In genomic region chr9:85662558-85662957, GRCh38 we compare ENCODE assay signal across 17 cellular contexts.
DNase-seq lines count a peak whose midpoint lies in the region; ATAC-seq, FAIRE-seq and TF ChIP-seq lines count a peak whose summit lies in the region.
"Had no signal": no experiment of that assay in that cellular context is flagged by ENCODE, and none has a peak within 500 bp of the region (broad histone marks: within the 10 kb centered on the region; RNA-seq: fewer than 3 reads in every experiment).

No MANE protein-coding gene starts in this region.

- no peak overlapping the region for H3K4ac ChIP-seq in trophoblast cell (ENCODE audit: low read depth, low read length)

- H2AFZ ChIP-seq in trophoblast cell (ENCODE audit: insufficient read depth, low read length, poor library complexity), result no peak overlapping the region

- H3K9ac ChIP-seq in trophoblast cell (ENCODE audit: low read length), result no peak overlapping the region

- H3K79me1 ChIP-seq in trophoblast cell (ENCODE audit: low read length), result no peaks in the 10 kb centered on the region

- H3K36me3 ChIP-seq in A673 (ENCODE audit: insufficient read depth, low read length, poor library complexity, severe bottlenecking), result no peaks in the 10 kb centered on the region
- H3K36me3 ChIP-seq in trophoblast cell (ENCODE audit: control insufficient read depth in 1 of 2, insufficient read depth in 2 of 2, low read length in 2 of 2), result no peaks in the 10 kb centered on the region
- H3K36me3 ChIP-seq in gastroesophageal sphincter, result no peaks in the 10 kb centered on the region
- H3K36me3 ChIP-seq: HAP-1 had no signal

- no peak for TF ChIP-seq EP300 in gastroesophageal sphincter (IDR thresholded peaks at IDR 0.05)

- no peaks in the 10 kb centered on the region for H3K27me3 Mint-ChIP-seq in activated CD4-positive, alpha-beta T cell treated with anti-CD3 and anti-CD28 coated beads, Interleukin-2, amount 10 ng/mL, durations not matched to agents 24 days and 14 days

- H3K27ac Mint-ChIP-seq in activated CD4-positive, alpha-beta T cell treated with anti-CD3 and anti-CD28 coated beads, Interleukin-2, amount 10 ng/mL, durations not matched to agents 24 days and 14 days, result no peak overlapping the region

- H2BK5ac ChIP-seq in trophoblast cell (ENCODE audit: low read depth, low read length, poor library complexity), result no peak overlapping the region

- H2BK120ac ChIP-seq in trophoblast cell (ENCODE audit: insufficient read depth, low read length, poor library complexity), result no peak overlapping the region

- no peak overlapping the region for H2AK5ac ChIP-seq in trophoblast cell (ENCODE audit: low read length)

- H3K27ac ChIP-seq in A673 (ENCODE audit: low read depth, low read length, poor library complexity, severe bottlenecking) (no peak overlapping the region), trophoblast cell (ENCODE audit: low read depth, low read length) (no peak overlapping the region), gastroesophageal sphincter (no peak overlapping the region)
- H3K27ac ChIP-seq: C4-2B had no signal

- H3K27me3 ChIP-seq in A673 (replicated peaks; ENCODE audit: insufficient read depth, low read depth, low read length, poor library complexity), result no peaks in the 10 kb centered on the region
- no peaks in the 10 kb centered on the region for H3K27me3 ChIP-seq in trophoblast cell (ENCODE audit: insufficient read depth, low read length)
- no peaks in the 10 kb centered on the region for H3K27me3 ChIP-seq in gastroesophageal sphincter

- BruUV-seq in A673 (replicated peaks; lab: Mats Ljungman, UMichigan), result no TSS peak

- H3K4me2 ChIP-seq in trophoblast cell (ENCODE audit: low read length), result no peak overlapping the region

- no peak overlapping the region for H2BK12ac ChIP-seq in trophoblast cell (ENCODE audit: low read length)

- no peaks in the 10 kb centered on the region for H3K9me3 Mint-ChIP-seq in activated CD4-positive, alpha-beta T cell treated with anti-CD3 and anti-CD28 coated beads, Interleukin-2, amount 10 ng/mL, durations not matched to agents 24 days and 14 days

- no CpG with 5 or more reads among the region's 2 CpGs for WGBS in trophoblast cell (ENCODE audit: extremely low coverage, insufficient coverage, insufficient read length)
- 70 to 83% methylated on average over 2 of the region's 2 CpGs for WGBS in gastroesophageal sphincter (ENCODE audit: low coverage in 1 of 2), 2 donors

- H3K9me3 ChIP-seq in A673 (ENCODE audit: low read depth, low read length, poor library complexity, severe bottlenecking) (no peaks in the 10 kb centered on the region), trophoblast cell (ENCODE audit: insufficient read depth, low read depth, low read length) (no peaks in the 10 kb centered on the region), gastroesophageal sphincter (no peaks in the 10 kb centered on the region)
- H3K9me3 ChIP-seq: Caco-2, HAP-1 had no signal

- H3K36me3 Mint-ChIP-seq in activated CD4-positive, alpha-beta T cell treated with anti-CD3 and anti-CD28 coated beads, Interleukin-2, amount 10 ng/mL, durations not matched to agents 24 days and 14 days (ENCODE audit: low read depth), result peaks cover 7% of the 10 kb centered on the region

- H4K12ac ChIP-seq in trophoblast cell (ENCODE audit: low read depth, low read length), result no peak overlapping the region

- peak; percentile 60 for FAIRE-seq in H54 (lab: Jason Lieb, UNC)

- no peak overlapping the region for H3K4me3 ChIP-seq in A673 (ENCODE audit: low read depth, low read length, poor library complexity, severe bottlenecking)
- no peak overlapping the region for H3K4me3 ChIP-seq in trophoblast cell (ENCODE audit: low read depth, low read length)
- H3K4me3 ChIP-seq in gastroesophageal sphincter, result no peak overlapping the region
- H3K4me3 ChIP-seq: HAP-1 had no signal

- no peaks in the 10 kb centered on the region for H3K4me1 Mint-ChIP-seq in activated CD4-positive, alpha-beta T cell treated with anti-CD3 and anti-CD28 coated beads, Interleukin-2, amount 10 ng/mL, durations not matched to agents 24 days and 14 days

- peaks cover 9% of the 10 kb centered on the region for H3K4me1 ChIP-seq in A673 (ENCODE audit: insufficient read depth, low read length, poor library complexity, severe bottlenecking)
- no peaks in the 10 kb centered on the region for H3K4me1 ChIP-seq in trophoblast cell (ENCODE audit: control insufficient read depth in 1 of 2, insufficient read depth in 2 of 2, low read length in 2 of 2)
- H3K4me1 ChIP-seq in gastroesophageal sphincter, result no peaks in the 10 kb centered on the region
- H3K4me1 ChIP-seq: Caco-2, HAP-1 had no signal

- H3K79me2 ChIP-seq in trophoblast cell (ENCODE audit: control insufficient read depth, insufficient read depth, low read length, poor library complexity), result no peaks in the 10 kb centered on the region

- DNase-seq in A673 (ENCODE audit: low spot score), result peak; percentile 16
- no peak for DNase-seq in H54 (ENCODE audit: insufficient read length, low spot score)
- peak; percentile 9 for DNase-seq in OCI-M1 (lab: John Stamatoyannopoulos, UW)
- DNase-seq in foreskin melanocyte, result peak; percentile 2
- DNase-seq in trophoblast cell, result no peak
- no peak for DNase-seq in activated CD4-positive, alpha-beta T cell treated with anti-CD3 and anti-CD28 coated beads, Interleukin-2, amount 10 ng/mL, durations not matched to agents 24 days and 14 days
- DNase-seq: Caco-2, DMS153, Karpas-422, NCI-H1436, NCI-H2029 treated with DMSO at 0.1 percent for 48 hours, NCI-H510A, NCI-H82, SHP77 had no signal

- POLR2A ChIA-PET in A673 (lab: Charles Lee; ENCODE audit: low non-redundant PET), result no interaction called here

- intact Hi-C loops in A673 (cut with micrococcal nuclease; ENCODE audit: unreplicated experiment), result no loop called here
- intact Hi-C loops in activated CD4-positive, alpha-beta T cell treated with anti-CD3 and anti-CD28 coated beads, Interleukin-2, amount 10 ng/mL, durations not matched to agents 24 days and 14 days (cut with micrococcal nuclease), result no loop called here

- H3K23ac ChIP-seq in trophoblast cell (ENCODE audit: low read length), result no peak overlapping the region

- H4K91ac ChIP-seq in trophoblast cell (ENCODE audit: low read depth, low read length), result no peak overlapping the region

- H3K18ac ChIP-seq in trophoblast cell (ENCODE audit: low read length), result no peak overlapping the region

- no peak for TF ChIP-seq POLR2A in H54 (IDR thresholded peaks at IDR 0.05; ENCODE audit: low read depth, low read length)
- TF ChIP-seq POLR2A in gastroesophageal sphincter (IDR thresholded peaks at IDR 0.05), result no peak

- no peak for ATAC-seq in gastroesophageal sphincter

- CTCF ChIA-PET in A673 (lab: Charles Lee), result no interaction called here

- no peak overlapping the region for H3K14ac ChIP-seq in trophoblast cell (ENCODE audit: low read length)

- H4K8ac ChIP-seq in trophoblast cell (ENCODE audit: low read depth, low read length), result no peak overlapping the region

- TF ChIP-seq CTCF in A673 (conservative IDR thresholded peaks at IDR 0.05; ENCODE audit: low read depth, low read length) (no peak), gastroesophageal sphincter (IDR thresholded peaks at IDR 0.05) (no peak)

- H3K4me3 Mint-ChIP-seq in activated CD4-positive, alpha-beta T cell treated with anti-CD3 and anti-CD28 coated beads, Interleukin-2, amount 10 ng/mL, durations not matched to agents 24 days and 14 days, result no peak overlapping the region

Comparison
In these comparisons a context has a peak if more than half of its experiments do, and no peak if none do; other contexts are left out.
1. DNase-seq: peak in A673 (single experiment), OCI-M1 (single experiment) and foreskin melanocyte (single experiment); none in H54 (single experiment), trophoblast cell (0 of 2) and activated CD4-positive, alpha-beta T cell treated with anti-CD3 and anti-CD28 coated beads, Interleukin-2, amount 10 ng/mL, durations not matched to agents 24 days and 14 days (single experiment).